ENCODE assay signal across 8 cellular contexts in the genomic region with DNA sequence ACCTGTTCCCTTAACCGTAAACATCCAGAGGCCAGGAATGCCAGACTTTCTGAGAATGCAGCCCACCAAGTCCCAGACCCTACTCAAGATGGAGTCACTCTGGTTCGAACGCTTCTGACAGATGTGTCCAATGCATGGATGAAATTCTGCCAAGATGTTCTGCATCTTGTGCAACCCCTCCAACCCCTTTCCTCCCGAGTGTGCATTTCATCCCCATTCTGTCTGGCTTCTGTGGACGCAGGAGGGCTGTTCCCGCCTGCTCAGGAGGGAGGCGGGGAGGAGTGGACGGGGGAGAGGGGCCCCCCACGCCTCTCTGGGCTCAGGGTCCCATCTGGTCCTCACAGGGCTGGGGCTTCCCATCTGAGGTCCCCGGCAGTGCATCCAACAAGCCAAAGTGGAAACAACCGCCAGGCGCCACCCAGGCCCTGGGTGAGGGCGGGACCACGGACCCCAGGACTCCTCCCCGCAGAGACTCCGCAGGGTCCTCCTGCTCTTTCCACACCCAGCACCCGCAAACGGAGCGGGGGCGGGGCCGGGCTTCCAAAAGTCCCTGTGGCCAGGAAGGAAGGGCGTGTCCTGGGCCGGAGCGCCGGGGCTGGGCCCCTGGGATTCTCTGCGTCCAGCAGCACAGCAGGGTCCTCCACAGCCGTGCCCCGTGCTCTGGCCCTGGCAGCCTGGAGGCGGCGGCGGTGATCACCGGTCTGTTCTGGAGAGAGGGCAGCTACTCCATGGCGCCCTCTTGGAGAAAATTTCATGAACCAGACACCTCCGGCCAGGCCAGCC. TPM values are rescaled to one million over a fixed set of nuclear protein-coding genes. Genes with fewer than 3 reads are reported as not detected.
DNase-seq lines count a peak whose midpoint lies in the region; ATAC-seq and TF ChIP-seq lines count a peak whose summit lies in the region.

No MANE protein-coding gene starts in this region.

- no peaks in the 10 kb centered on the region for H3K9me3 Mint-ChIP-seq in activated CD4-positive, alpha-beta T cell treated with anti-CD3 and anti-CD28 coated beads, Interleukin-2, amount 10 ng/mL, durations not matched to agents 7 days and 5 days
- H3K9me3 Mint-ChIP-seq in effector memory CD8-positive, alpha-beta T cell = no peaks in the 10 kb centered on the region
- H3K9me3 Mint-ChIP-seq in stimulated activated memory B cell treated with anti-CD40 and anti-IgM and Interleukin-4, amounts not matched to agents 10 μg/mL and 1 μg/mL and 100 μg/mL, for 72 hours = no peaks in the 10 kb centered on the region

- H3K27me3 Mint-ChIP-seq in activated CD4-positive, alpha-beta T cell treated with anti-CD3 and anti-CD28 coated beads, Interleukin-2, amount 10 ng/mL, durations not matched to agents 7 days and 5 days = peaks cover 3% of the 10 kb centered on the region
- H3K27me3 Mint-ChIP-seq in effector memory CD8-positive, alpha-beta T cell = peaks cover 0 to 36% of the 10 kb centered on the region in 2 donors
- H3K27me3 Mint-ChIP-seq in stimulated activated memory B cell treated with anti-CD40 and anti-IgM and Interleukin-4, amounts not matched to agents 10 μg/mL and 1 μg/mL and 100 μg/mL, for 72 hours = peaks cover 50% of the 10 kb centered on the region

- peak overlapping the region; percentile 55 for H3K4me3 Mint-ChIP-seq in activated CD4-positive, alpha-beta T cell treated with anti-CD3 and anti-CD28 coated beads, Interleukin-2, amount 10 ng/mL, durations not matched to agents 7 days and 5 days
- H3K4me3 Mint-ChIP-seq in effector memory CD8-positive, alpha-beta T cell = peak overlapping the region; percentile 58 to 66
- peak overlapping the region; percentile 53 for H3K4me3 Mint-ChIP-seq in stimulated activated memory B cell treated with anti-CD40 and anti-IgM and Interleukin-4, amounts not matched to agents 10 μg/mL and 1 μg/mL and 100 μg/mL, for 72 hours

- no peak for DNase-seq in AG09309 (ENCODE audit: low read depth)
- peak; percentile 54 for DNase-seq in NCI-H146 (lab: John Stamatoyannopoulos, UW)
- peak; percentile 55 for DNase-seq in activated CD4-positive, alpha-beta T cell treated with anti-CD3 and anti-CD28 coated beads, Interleukin-2, amount 10 ng/mL, durations not matched to agents 7 days and 5 days
- peak; percentile 21 to 27 (median 26) for DNase-seq in effector memory CD8-positive, alpha-beta T cell

- WGBS in mesodermal cell (ENCODE audit: insufficient coverage in 2 of 2), 2 experiments = 35 to 39% methylated on average over 29 to 32 of the region's 34 CpGs

- POLR2A ChIA-PET in activated CD4-positive, alpha-beta T cell treated with anti-CD3 and anti-CD28 coated beads, Interleukin-2, amount 10 ng/mL, durations not matched to agents 7 days and 5 days (lab: Charles Lee) = no interaction called here

- H3K36me3 Mint-ChIP-seq in activated CD4-positive, alpha-beta T cell treated with anti-CD3 and anti-CD28 coated beads, Interleukin-2, amount 10 ng/mL, durations not matched to agents 7 days and 5 days (ENCODE audit: low read depth) = peaks cover 8% of the 10 kb centered on the region
- H3K36me3 Mint-ChIP-seq in effector memory CD8-positive, alpha-beta T cell (ENCODE audit: insufficient read depth) = peaks cover 32% of the 10 kb centered on the region
- peaks cover 10% of the 10 kb centered on the region for H3K36me3 Mint-ChIP-seq in stimulated activated memory B cell treated with anti-CD40 and anti-IgM and Interleukin-4, amounts not matched to agents 10 μg/mL and 1 μg/mL and 100 μg/mL, for 72 hours

- H3K4me1 Mint-ChIP-seq in activated CD4-positive, alpha-beta T cell treated with anti-CD3 and anti-CD28 coated beads, Interleukin-2, amount 10 ng/mL, durations not matched to agents 7 days and 5 days = peaks cover 19% of the 10 kb centered on the region
- H3K4me1 Mint-ChIP-seq in effector memory CD8-positive, alpha-beta T cell (ENCODE audit: low read depth in 2 of 2) = peaks cover 0 to 9% of the 10 kb centered on the region in 2 donors
- peaks cover 17% of the 10 kb centered on the region for H3K4me1 Mint-ChIP-seq in stimulated activated memory B cell treated with anti-CD40 and anti-IgM and Interleukin-4, amounts not matched to agents 10 μg/mL and 1 μg/mL and 100 μg/mL, for 72 hours

- H3K4me1 ChIP-seq in mesodermal cell (ENCODE audit: control insufficient read depth, insufficient read depth, low read length, poor library complexity, severe bottlenecking) = peaks cover 19% of the 10 kb centered on the region

- H3K36me3 ChIP-seq in mesodermal cell (ENCODE audit: control insufficient read depth, insufficient read depth, low read length) = peaks cover 26% of the 10 kb centered on the region

- ATAC-seq in GM18868 (IDR thresholded peaks at IDR 0.05; ENCODE audit: unreplicated experiment) (peak; percentile 62), GM21515 (IDR thresholded peaks at IDR 0.05; ENCODE audit: unreplicated experiment) (no peak)
- peak; percentile 79 for ATAC-seq in effector memory CD8-positive, alpha-beta T cell (replicated peaks)
- ATAC-seq in stimulated activated memory B cell treated with anti-CD40 and anti-IgM and Interleukin-4, amounts not matched to agents 10 μg/mL and 1 μg/mL and 100 μg/mL, for 72 hours = peak; percentile 74

- no peaks in the 10 kb centered on the region for H3K9me3 ChIP-seq in mesodermal cell (ENCODE audit: control insufficient read depth, low read length)

- H3K27ac Mint-ChIP-seq in activated CD4-positive, alpha-beta T cell treated with anti-CD3 and anti-CD28 coated beads, Interleukin-2, amount 10 ng/mL, durations not matched to agents 7 days and 5 days = no peak overlapping the region
- peak overlapping the region in 1 of 2 donors; percentile 55 for H3K27ac Mint-ChIP-seq in effector memory CD8-positive, alpha-beta T cell
- peak overlapping the region; percentile 52 for H3K27ac Mint-ChIP-seq in stimulated activated memory B cell treated with anti-CD40 and anti-IgM and Interleukin-4, amounts not matched to agents 10 μg/mL and 1 μg/mL and 100 μg/mL, for 72 hours

- CTCF ChIA-PET in activated CD4-positive, alpha-beta T cell treated with anti-CD3 and anti-CD28 coated beads, Interleukin-2, amount 10 ng/mL, durations not matched to agents 7 days and 5 days (lab: Charles Lee) = interaction anchor here (0.7 kb wide), 1 partner anchor 51 kb away, joined by 3 read pairs; no protein-coding TSS in a partner anchor

- peak overlapping the region; percentile 71 for H3K27ac ChIP-seq in mesodermal cell (ENCODE audit: low read depth, low read length, severe bottlenecking)

- H3K4me3 ChIP-seq in AG09309 (ENCODE audit: control insufficient read depth, low read depth, low read length) = peak overlapping the region; percentile 30
- H3K4me3 ChIP-seq in mesodermal cell (ENCODE audit: extremely low read depth, insufficient read depth, low read length, poor library complexity, severe bottlenecking) = no peak overlapping the region

- TF ChIP-seq CTCF in AG09309 (IDR thresholded peaks at IDR 0.05; ENCODE audit: control insufficient read depth, insufficient read depth, low read depth, low read length, missing control alignments) = peak; percentile 54

RNA-seq across cellular contexts. Expression of a gene that starts 27.7 kb away (rescaled TPM):
- 10 to 100 TPM; 91.1 to 97.9 TPM for total RNA-seq in activated CD4-positive, alpha-beta T cell treated with anti-CD3 and anti-CD28 coated beads, Interleukin-2, amount 10 ng/mL, durations not matched to agents 7 days and 5 days
- polyA plus RNA-seq in mesodermal cell (2013, experiment 1 of 2) = 108 TPM
- 108 TPM for polyA plus RNA-seq in mesodermal cell (2013, experiment 2 of 2)

RNA-seq across cellular contexts. Expression of a gene that starts 27.9 kb away (rescaled TPM):
- 10 to 100 TPM; 70.2 to 79.9 TPM for total RNA-seq in activated CD4-positive, alpha-beta T cell treated with anti-CD3 and anti-CD28 coated beads, Interleukin-2, amount 10 ng/mL, durations not matched to agents 7 days and 5 days
- polyA plus RNA-seq in mesodermal cell (2013, experiment 1 of 2) = 463 TPM
- 473 TPM for polyA plus RNA-seq in mesodermal cell (2013, experiment 2 of 2)

RNA-seq across cellular contexts. Expression of a gene that starts 44.0 kb away (rescaled TPM):
- 100 to 1,000 TPM in 1 of 2 experiments, 10 to 100 TPM in 1; 95.8 to 103 TPM for total RNA-seq in activated CD4-positive, alpha-beta T cell treated with anti-CD3 and anti-CD28 coated beads, Interleukin-2, amount 10 ng/mL, durations not matched to agents 7 days and 5 days
- 46.6 TPM for polyA plus RNA-seq in mesodermal cell (2013, experiment 1 of 2)
- 39.9 TPM for polyA plus RNA-seq in mesodermal cell (2013, experiment 2 of 2)
